16 cellular contexts compared by ENCODE assay signal in genomic region chr17:68657166-68657940, GRCh38. TPM values are rescaled to one million over a fixed set of nuclear protein-coding genes. Genes with fewer than 3 reads are reported as not detected.
"Had no signal": no experiment of that assay in that cellular context is flagged by ENCODE, and none has a peak within 500 bp of the region (broad histone marks: within the 10 kb centered on the region; RNA-seq: fewer than 3 reads in every experiment).

No MANE protein-coding gene starts in this region.

- H2AFZ ChIP-seq: hepatocyte had no signal

- H3K9ac ChIP-seq: SK-N-SH had no signal

- H3K4me1 ChIP-seq: spleen, transverse colon had no signal

- H3K27ac ChIP-seq: cardiac muscle cell, hepatocyte, spleen had no signal

- H3K4me3 ChIP-seq: cardiac muscle cell, hepatocyte, spleen, transverse colon had no signal

- ATAC-seq: stimulated activated naive B cell treated with anti-CD40 and anti-IgM and Interleukin-4, amounts not matched to agents 10 μg/mL and 1 μg/mL and 100 μg/mL, for 72 hours had no signal

- H3K27me3 ChIP-seq: cardiac muscle cell, hepatocyte, transverse colon had no signal

- H3K79me2 ChIP-seq: hepatocyte had no signal

- H3K4me2 ChIP-seq: hepatocyte, SK-N-SH had no signal

- DNase-seq: activated B cell treated with CpG ODN at 0.5 μM for 24 hours; activated CD8-positive, alpha-beta memory T cell treated with anti-CD3 and anti-CD28 coated beads for 24 hours; activated naive CD4-positive, alpha-beta T cell treated with Interleukin-2 at 50 U/mL for 16 hours; mammary epithelial cell; posterior cingulate gyrus; right cardiac atrium; SK-N-SH; spleen; stimulated activated CD4-positive, alpha-beta T cell treated with anti-CD3 and anti-CD28 coated beads, Interleukin-2, amount 100 ng/mL, for 24 hours; stimulated activated naive B cell treated with anti-CD40 and anti-IgM and Interleukin-4, amounts not matched to agents 10 μg/mL and 1 μg/mL and 100 μg/mL, for 72 hours; transverse colon had no signal

- H3K9me3 ChIP-seq: SK-N-SH, spleen, transverse colon had no signal

- FAIRE-seq: colon, TTC549 had no signal

- H3K36me3 ChIP-seq: cardiac muscle cell, spleen, transverse colon had no signal

RNA-seq across cellular contexts. Expression of gene FAM20A, which starts 56.2 kb away (rescaled TPM):
- total RNA-seq: activated B cell treated with CpG ODN at 0.5 μM for 24 hours; activated CD4-positive, alpha-beta T cell treated with anti-CD3 and anti-CD28 coated beads, Interleukin-2, amount 10 ng/mL, durations not matched to agents 24 days and 14 days had no signal
- polyA plus RNA-seq: mammary epithelial cell, SK-N-SH had no signal
